Comparison of ENCODE assay signal across 13 cellular contexts in genomic region chr1:192578144-192578909, GRCh38. TPM values are rescaled to one million over a fixed set of nuclear protein-coding genes. Genes with fewer than 3 reads are reported as not detected.
DNase-seq lines count a peak whose midpoint lies in the region; ATAC-seq, FAIRE-seq and TF ChIP-seq lines count a peak whose summit lies in the region.
"Had no signal": no experiment of that assay in that cellular context is flagged by ENCODE, and none has a peak within 500 bp of the region (broad histone marks: within the 10 kb centered on the region; RNA-seq: fewer than 3 reads in every experiment).

No MANE protein-coding gene starts in this region.

- no peak for DNase-seq in CD8-positive, alpha-beta memory T cell
- DNase-seq in GM12878 (ENCODE audit: low read depth, low spot score) (no peak), DMS 273 (lab: John Stamatoyannopoulos, UW; ENCODE audit: unreplicated experiment) (no peak), Right ventricle myocardium inferior (ENCODE audit: missing footprints) (no peak)
- DNase-seq: adrenal gland, COR-L47, kidney, NCI-H146, NCI-H526 treated with DMSO at 0.1 percent for 48 hours had no signal

- in situ Hi-C loops in GM12878 (cut with MboI) = no loop called here

- no peaks in the 10 kb centered on the region for H3K36me3 ChIP-seq in CD8-positive, alpha-beta memory T cell (ENCODE audit: insufficient read depth, low read length)
- no peaks in the 10 kb centered on the region for H3K36me3 ChIP-seq in GM12878 (ENCODE audit: control insufficient read depth in 2 of 2, insufficient read depth in 2 of 2, low read length in 1 of 2)
- H3K36me3 ChIP-seq: adrenal gland, SJSA1 had no signal

- peak overlapping the region in 7 of 8 donors; percentile 6 to 99 (median 92) for H3K27ac Mint-ChIP-seq in CD8-positive, alpha-beta memory T cell

- no peak overlapping the region for H3K27ac ChIP-seq in CD8-positive, alpha-beta memory T cell (ENCODE audit: low read depth, low read length)
- peak overlapping the region; percentile 21; the same call in 1 of the 2 replicates for H3K27ac ChIP-seq in GM12878 (ENCODE audit: control insufficient read depth, insufficient read depth)
- peak overlapping the region in 4 of 21 experiments; percentile 15 to 70 (median 24) for H3K27ac ChIP-seq in skin epidermis
- H3K27ac ChIP-seq: adrenal gland, SJSA1 had no signal

- no peak overlapping the region for H2AFZ ChIP-seq in GM12878 (ENCODE audit: control insufficient read depth, low read depth, low read length)

- H4K20me1 ChIP-seq in GM12878 (ENCODE audit: control insufficient read depth, insufficient read depth) = no peaks in the 10 kb centered on the region

- H3K4me3 ChIP-seq in CD8-positive, alpha-beta memory T cell (ENCODE audit: low read length) = no peak overlapping the region
- peak overlapping the region; percentile 63 for H3K4me3 ChIP-seq in GM12878
- peak overlapping the region in 4 of 7 experiments; percentile 18 to 33 (median 26) for H3K4me3 ChIP-seq in skin epidermis
- H3K4me3 ChIP-seq: SJSA1 had no signal

- peaks cover 0 to 43% (median 5%) of the 10 kb centered on the region in 3 donors for H3K36me3 Mint-ChIP-seq in CD8-positive, alpha-beta memory T cell

- WGBS in GM12878 (ENCODE audit: insufficient coverage, insufficient replicate concordance, low lambda C conversion rate, missing lambda C conversion rate) = 0% methylated on average over 1 of the region's 1 CpG

- peak; percentile 32 for TF ChIP-seq POLR2A in GM18526 (IDR thresholded peaks at IDR 0.05; ENCODE audit: extremely low read depth, insufficient read length)
- TF ChIP-seq POLR2A in GM12878 (IDR thresholded peaks at IDR 0.05; ENCODE audit: low read depth, low read length) = peak; percentile 53; the same call in 1 of the 2 replicates

- FAIRE-seq in GM12878 (lab: Jason Lieb, UNC) = no peak
- FAIRE-seq: kidney had no signal

- POLR2A ChIA-PET in CD8-positive, alpha-beta memory T cell (lab: Charles Lee) = no interaction called here
- POLR2A ChIA-PET in GM12878 (lab: Charles Lee) = interaction anchor here (0.6 to 5.7 kb wide), 14 partner anchors 16 to 68 kb away, joined by 3 to 34 read pairs (median 4); no protein-coding TSS in a partner anchor

- CTCF ChIA-PET in CD8-positive, alpha-beta memory T cell (lab: Charles Lee) = interaction anchor here (0.9 to 3.1 kb wide), 7 partner anchors 11 to 104 kb away, joined by 3 to 15 read pairs (median 4); no protein-coding TSS in a partner anchor
- CTCF ChIA-PET in GM12878 (lab: Yijun Ruan, JAX) = interaction anchor here (1.1 to 4.7 kb wide), 20 partner anchors 11 to 441 kb away, joined by 3 to 35 read pairs (median 6); no protein-coding TSS in a partner anchor

- no peaks in the 10 kb centered on the region for H3K27me3 Mint-ChIP-seq in CD8-positive, alpha-beta memory T cell

- RAD21 ChIA-PET in GM12878 (lab: Charles Lee; ENCODE audit: unreplicated experiment) = interaction anchor here (0.9 to 9.3 kb wide), 21 partner anchors 11 to 101 kb away, joined by 3 to 65 read pairs (median 11); no protein-coding TSS in a partner anchor

- H3K9me3 ChIP-seq in CD8-positive, alpha-beta memory T cell (ENCODE audit: low read length) = no peaks in the 10 kb centered on the region
- no peaks in the 10 kb centered on the region for H3K9me3 ChIP-seq in GM12878 (replicated peaks; ENCODE audit: control insufficient read depth, insufficient read depth, low read length)
- H3K9me3 ChIP-seq: adrenal gland, SJSA1 had no signal

- H3K9ac ChIP-seq in GM12878 (ENCODE audit: control insufficient read depth, insufficient read depth, low read length) = peak overlapping the region; percentile 25

- no peak for TF ChIP-seq RAD21 in GM12878 (IDR thresholded peaks at IDR 0.05; ENCODE audit: insufficient read depth, low read depth, low read length)

- no TSS peak for BruUV-seq in GM12878 (replicated peaks; lab: Mats Ljungman, UMichigan)

- H3K27me3 ChIP-seq in CD8-positive, alpha-beta memory T cell (ENCODE audit: insufficient read depth, low read length, poor library complexity, severe bottlenecking) = no peaks in the 10 kb centered on the region
- no peaks in the 10 kb centered on the region for H3K27me3 ChIP-seq in GM12878 (replicated peaks in 1 of 2; ENCODE audit: control insufficient read depth in 2 of 2, insufficient read depth in 2 of 2, low read length in 1 of 2)
- H3K27me3 ChIP-seq: adrenal gland had no signal

- TF ChIP-seq CTCF in GM12878 (IDR thresholded peaks at IDR 0.05 in 2 of 3, conservative IDR thresholded peaks at IDR 0.05 in 1 of 3; ENCODE audit: control insufficient read depth in 2 of 3, extremely low read depth in 1 of 3, insufficient read depth in 1 of 3, low read depth in 3 of 3, low read length in 3 of 3) = no peak

- H3K4me2 ChIP-seq in GM12878 (ENCODE audit: control insufficient read depth, insufficient read depth) = peak overlapping the region; percentile 59

- peaks cover 38% of the 10 kb centered on the region for H3K4me1 ChIP-seq in CD8-positive, alpha-beta memory T cell (ENCODE audit: insufficient read depth, low read length)
- H3K4me1 ChIP-seq in GM12878 (ENCODE audit: control insufficient read depth, insufficient read depth, low read length) = peaks cover 3% of the 10 kb centered on the region; the same call in 1 of the 2 replicates

- no peak for TF ChIP-seq EP300 in GM12878 (IDR thresholded peaks at IDR 0.05; ENCODE audit: borderline replicate concordance in 1 of 2, control insufficient read depth in 1 of 2, low read depth in 2 of 2, low read length in 2 of 2)

- peak; percentile 4 for ATAC-seq in GM12878
- no peak for ATAC-seq in HG03457 (IDR thresholded peaks at IDR 0.05; ENCODE audit: unreplicated experiment)
- no peak for ATAC-seq in Right ventricle myocardium inferior

- SMC1A ChIA-PET in GM12878 (lab: Charles Lee; ENCODE audit: uncharacterized antibody, unreplicated experiment) = interaction anchor here (0.7 to 13.5 kb wide), 25 partner anchors 9 to 101 kb away, joined by 3 to 175 read pairs (median 7); no protein-coding TSS in a partner anchor

- peak overlapping the region in 6 of 7 donors; percentile 44 to 92 (median 86) for H3K4me3 Mint-ChIP-seq in CD8-positive, alpha-beta memory T cell

- peaks cover 51 to 73% (median 70%) of the 10 kb centered on the region in 3 donors for H3K4me1 Mint-ChIP-seq in CD8-positive, alpha-beta memory T cell

- intact Hi-C loops in GM12878 (cut with micrococcal nuclease; ENCODE audit: unreplicated experiment) = loop anchor here (5.0 kb wide), 1 partner anchor 544 kb away; the partner anchor contains the start of gene CDC73
- intact Hi-C loops in Right ventricle myocardium inferior (cut with DNase I) = no loop called here

- H3K9me3 Mint-ChIP-seq in CD8-positive, alpha-beta memory T cell = peaks cover 0 to 1% (median 0%) of the 10 kb centered on the region in 5 donors

- peaks cover 40% of the 10 kb centered on the region for H3K79me2 ChIP-seq in GM12878 (ENCODE audit: control insufficient read depth, insufficient read depth, low read length)

TF ChIP-seq in GM12878, 131 proteins besides CTCF, POLR2A, EP300 and RAD21 (continues in another document):
- TF ChIP-seq NFIC (IDR thresholded peaks at IDR 0.05; ENCODE audit: low read depth, low read length) (no peak), BMI1 (IDR thresholded peaks at IDR 0.05; ENCODE audit: borderline replicate concordance) (peak; percentile 89)

RNA-seq across cellular contexts. Expression of gene RGS1, which starts 2.8 kb away (rescaled TPM):
- total RNA-seq in CD8-positive, alpha-beta memory T cell = 10 to 100 TPM; 56.8 to 59.6 TPM
- polyA plus RNA-seq in CD8-positive, alpha-beta memory T cell = 82.9 TPM
- 1,986 and 2,133 TPM in 2 replicates for total RNA-seq in GM12878 (2013; cell fraction: nucleolus; rRNA removed)
- 43.7 and 68.1 TPM in 2 replicates for total RNA-seq in GM12878 (2014; rRNA removed)
- total RNA-seq in GM12878 (2014; rRNA removed; fragmentation: Illumina TruSeq; extraction: Trizol) = 61.3 and 76.2 TPM in 2 replicates
- total RNA-seq in GM12878 (2021) = 38.5 and 45.8 TPM in 2 replicates
- 60.0 TPM for polyA plus RNA-seq in GM12878 (2011; ENCODE audit: low read depth)
- polyA plus RNA-seq in GM12878 (2011; rRNA removed) = 882 and 1,502 TPM in 2 replicates
- polyA plus RNA-seq in GM12878 (2011; cell fraction: cytosol; rRNA removed) = 230 and 358 TPM in 2 replicates
- 346 and 598 TPM in 2 replicates for polyA plus RNA-seq in GM12878 (2011; cell fraction: nucleus; rRNA removed)
- 92.1 and 280 TPM in 2 replicates for polyA plus RNA-seq in GM12878 (2012)
- polyA plus RNA-seq in GM12878 (2014; fragmentation: Illumina TruSeq; extraction: Trizol) = 48.2 and 72.9 TPM in 2 replicates
- polyA plus RNA-seq in GM12878 (2014; fragmentation: Nextera tagmentation; extraction: Ambion mirVana) = 10 to 100 TPM; 50.8 to 52.2 TPM
- polyA plus RNA-seq in GM12878 (2014; rRNA removed) = 26.6 and 38.0 TPM in 2 replicates
- 10 to 100 TPM; 20.7 to 21.3 TPM for polyA plus RNA-seq in GM12878 (2016; fragmentation: Nextera tagmentation; extraction: Ambion mirVana)
- 283 and 396 TPM in 2 replicates for polyA minus RNA-seq in GM12878 (2011; rRNA and poly(A)+ RNA removed)
- polyA minus RNA-seq in GM12878 (2011; cell fraction: cytosol; rRNA and poly(A)+ RNA removed) = 140 and 173 TPM in 2 replicates
- polyA minus RNA-seq in GM12878 (2011; cell fraction: nucleus; rRNA and poly(A)+ RNA removed) = 1,153 and 1,417 TPM in 2 replicates
- total RNA-seq in Right ventricle myocardium inferior = 0.32 TPM
- total RNA-seq: SJSA1 had no signal

RNA-seq across cellular contexts. Expression of gene RGS13, which starts 57.6 kb away (rescaled TPM):
- under 1 TPM; 0.07 to 0.24 TPM for total RNA-seq in CD8-positive, alpha-beta memory T cell
- not detected for polyA plus RNA-seq in CD8-positive, alpha-beta memory T cell
- total RNA-seq in GM12878 (2013; cell fraction: nucleolus; rRNA removed) = 2.9 and 3.3 TPM in 2 replicates
- total RNA-seq in GM12878 (2014; rRNA removed) (0.23 and 0.33 TPM in 2 replicates), GM12878 (2014; rRNA removed; fragmentation: Illumina TruSeq; extraction: Trizol) (0.28 and 0.36 TPM in 2 replicates), GM12878 (2021) (0.23 and 0.29 TPM in 2 replicates), Right ventricle myocardium inferior (not detected)
- polyA plus RNA-seq in GM12878 (2011; ENCODE audit: low read depth) = 0.17 TPM
- polyA plus RNA-seq in GM12878 (2011; rRNA removed) (16.0 and 33.6 TPM in 2 replicates), GM12878 (2014; fragmentation: Illumina TruSeq; extraction: Trizol) (0.35 and 0.63 TPM in 2 replicates), GM12878 (2014; fragmentation: Nextera tagmentation; extraction: Ambion mirVana) (under 1 TPM; 0.66 to 0.77 TPM), GM12878 (2014; rRNA removed) (0.16 and 0.36 TPM in 2 replicates), GM12878 (2016; fragmentation: Nextera tagmentation; extraction: Ambion mirVana) (under 1 TPM in 1 of 2 experiments, not detected in 1; 0.26 TPM)
- polyA plus RNA-seq in GM12878 (2011; cell fraction: cytosol; rRNA removed) = 2.7 and 2.9 TPM in 2 replicates
- polyA plus RNA-seq in GM12878 (2011; cell fraction: nucleus; rRNA removed) = 19.3 and 26.7 TPM in 2 replicates
- 0.41 and 0.52 TPM in 2 replicates for polyA plus RNA-seq in GM12878 (2012)
- polyA minus RNA-seq in GM12878 (2011; rRNA and poly(A)+ RNA removed) = 6.7 and 7.0 TPM in 2 replicates
- polyA minus RNA-seq in GM12878 (2011; cell fraction: cytosol; rRNA and poly(A)+ RNA removed) = 1.1 and 1.5 TPM in 2 replicates
- 14.4 and 18.1 TPM in 2 replicates for polyA minus RNA-seq in GM12878 (2011; cell fraction: nucleus; rRNA and poly(A)+ RNA removed)
- total RNA-seq: SJSA1 had no signal

Comparison
In these comparisons a context has a peak if more than half of its experiments do, and no peak if none do; other contexts are left out.
1. RNA of gene RGS1, which starts 2.8 kb away (total RNA-seq): 56.8 to 59.6 TPM in CD8-positive, alpha-beta memory T cell and 38.5 to 2,133 TPM in GM12878; 0.32 TPM in Right ventricle myocardium inferior (single experiment); every median in the first group is over 10 times any median in the second.